Comparison of ENCODE assay signal across 1 cellular context in genomic region chr3:53800041-53800440, GRCh38.
TF ChIP-seq lines count a peak whose summit lies in the region.

No MANE protein-coding gene starts in this region.

TF ChIP-seq in H1, 55 proteins besides CTCF, POLR2A, EP300 and RAD21 (continued from another document):
- TF ChIP-seq CBX5 (IDR thresholded peaks at IDR 0.05; ENCODE audit: low read depth, low read length): no peak
- no peak for TF ChIP-seq ZNF274 (IDR thresholded peaks at IDR 0.05; ENCODE audit: borderline replicate concordance, extremely low read depth, low read length)
- no peak for TF ChIP-seq RBBP5 (IDR thresholded peaks at IDR 0.05; ENCODE audit: borderline replicate concordance, low read depth, low read length)
- no peak for TF ChIP-seq EGR1 (IDR thresholded peaks at IDR 0.05; ENCODE audit: borderline replicate concordance, low read depth, low read length)
- no peak for TF ChIP-seq GTF2F1 (IDR thresholded peaks at IDR 0.05; ENCODE audit: borderline replicate concordance, low read depth, low read length)
TF ChIP-seq in H1: peak in this region for 0.
